In the genomic region with DNA sequence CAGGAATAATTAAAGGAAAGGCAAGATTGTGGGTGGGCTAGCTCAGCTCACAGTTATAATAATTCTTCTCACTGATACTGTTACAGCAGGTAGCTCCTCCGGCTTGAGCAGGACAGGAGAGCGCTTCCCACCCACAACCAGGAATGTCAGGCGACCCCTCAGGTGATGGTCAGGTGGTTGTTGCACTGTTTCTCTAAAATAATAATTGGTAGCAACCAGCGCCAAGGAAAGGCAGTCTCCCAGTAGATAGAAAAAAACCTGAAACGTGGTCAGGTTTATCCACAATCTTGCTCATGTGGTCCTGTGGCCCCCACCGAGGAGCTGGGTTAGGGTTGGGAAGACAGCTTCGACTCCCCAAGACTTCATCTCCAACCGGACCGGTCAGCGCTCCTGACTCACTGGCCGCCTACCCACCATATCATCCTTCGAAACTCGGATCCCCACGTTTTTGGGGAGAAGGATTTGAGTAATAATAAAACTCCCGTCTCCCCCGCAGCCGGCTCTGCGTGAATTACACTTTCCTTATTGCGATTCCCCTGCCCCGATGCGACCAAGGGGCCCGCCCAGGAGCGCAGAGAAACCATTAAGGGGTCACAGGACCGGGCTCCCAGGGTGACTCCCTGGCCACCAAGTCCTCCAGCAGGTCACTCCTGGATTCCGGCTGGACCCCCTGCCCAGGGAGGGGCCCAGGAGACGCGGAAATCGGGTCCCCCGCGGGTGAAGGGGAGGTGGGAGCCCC, we compare ENCODE assay signal across 10 cellular contexts. TPM values are rescaled to one million over a fixed set of nuclear protein-coding genes. Genes with fewer than 3 reads are reported as not detected.
DNase-seq lines count a peak whose midpoint lies in the region; ATAC-seq and TF ChIP-seq lines count a peak whose summit lies in the region.
"Not testable (repeated sequence)": the region's sequence is repeated elsewhere in the genome, so short reads cannot be mapped to it uniquely, and the experiment has no call there.
"Had no signal": no experiment of that assay in that cellular context is flagged by ENCODE, and none has a peak within 500 bp of the region (broad histone marks: within the 10 kb centered on the region; RNA-seq: fewer than 3 reads in every experiment).

No MANE protein-coding gene starts in this region.

- H3K27me3 Mint-ChIP-seq in activated T-cell treated with anti-CD3 and anti-CD28 coated beads, Interleukin-2, amount 50 U/mL, for 72 hours (ENCODE audit: low read depth) = not testable (repeated sequence)
- peaks cover 20% of the 10 kb centered on the region for H3K27me3 Mint-ChIP-seq in nephron (ENCODE audit: low read depth)

- H3K4me3 ChIP-seq in BLaER1 treated with 17β-estradiol and CSF1 and Interleukin-3, amounts not matched to agents 10 nM and 100 nM; NT2/D1 (ENCODE audit: insufficient read length, low read depth): not testable (repeated sequence)
- peak overlapping the region in 1 of 2 donors; percentile 29 for H3K4me3 ChIP-seq in duodenal mucosa (ENCODE audit: low read depth in 1 of 2, low read length in 2 of 2)
- peak overlapping the region; percentile 86 for H3K4me3 ChIP-seq in iPS-18a (ENCODE audit: low read length)
- H3K4me3 ChIP-seq in stomach smooth muscle (ENCODE audit: low read length in 2 of 2) = peak overlapping the region in 1 of 2 donors; percentile 22

- not testable (repeated sequence) for DNase-seq in NT2/D1 (ENCODE audit: low read depth, low spot score); activated T-cell treated with anti-CD3 and anti-CD28 coated beads, Interleukin-2, amount 50 U/mL, for 72 hours

- H3K4me1 Mint-ChIP-seq in activated T-cell treated with anti-CD3 and anti-CD28 coated beads, Interleukin-2, amount 50 U/mL, for 72 hours (ENCODE audit: low read depth) = peaks cover 37% of the 10 kb centered on the region
- H3K4me1 Mint-ChIP-seq in nephron = peaks cover 44% of the 10 kb centered on the region

- H3K27me3 ChIP-seq in BLaER1 treated with 17β-estradiol and CSF1 and Interleukin-3, amounts not matched to agents 10 nM and 100 nM; NT2/D1 (ENCODE audit: insufficient read depth, insufficient read length); duodenal mucosa (ENCODE audit: control insufficient read depth in 1 of 2, insufficient read depth in 2 of 2, low read length in 2 of 2): not testable (repeated sequence)
- H3K27me3 ChIP-seq in iPS-18a (ENCODE audit: control insufficient read depth, insufficient read depth, low read length) = peaks cover 29% of the 10 kb centered on the region
- peaks cover 2 to 16% of the 10 kb centered on the region in 2 donors for H3K27me3 ChIP-seq in stomach smooth muscle (ENCODE audit: control insufficient read depth in 1 of 2, insufficient read depth in 2 of 2, low read length in 2 of 2)

- H3K4me3 Mint-ChIP-seq in activated T-cell treated with anti-CD3 and anti-CD28 coated beads, Interleukin-2, amount 50 U/mL, for 72 hours = peak overlapping the region; percentile 82 to 89
- H3K4me3 Mint-ChIP-seq in nephron = peak overlapping the region; percentile 75 to 80 (median 78)

- H4K20me1 ChIP-seq in BLaER1 treated with 17β-estradiol and CSF1 and Interleukin-3, amounts not matched to agents 10 nM and 100 nM = not testable (repeated sequence)

- H3K27ac ChIP-seq in BLaER1 treated with 17β-estradiol and CSF1 and Interleukin-3, amounts not matched to agents 10 nM and 100 nM; iPS-18a (ENCODE audit: low read length): not testable (repeated sequence)
- H3K27ac ChIP-seq in duodenal mucosa (ENCODE audit: low read depth, low read length) = peak overlapping the region; percentile 50
- H3K27ac ChIP-seq in stomach smooth muscle (ENCODE audit: low read length) = peak overlapping the region; percentile 11

- not testable (repeated sequence) for H3K9me3 Mint-ChIP-seq in activated T-cell treated with anti-CD3 and anti-CD28 coated beads, Interleukin-2, amount 50 U/mL, for 72 hours; nephron

- H3K36me3 Mint-ChIP-seq in activated T-cell treated with anti-CD3 and anti-CD28 coated beads, Interleukin-2, amount 50 U/mL, for 72 hours (ENCODE audit: insufficient read depth in 2 of 2) = peaks cover 8 to 16% of the 10 kb centered on the region in 2 donors
- H3K36me3 Mint-ChIP-seq in nephron (ENCODE audit: low read depth) = not testable (repeated sequence)

- TF ChIP-seq CTCF in nephron (IDR thresholded peaks at IDR 0.05; ENCODE audit: unreplicated experiment in 3 of 3) = not testable (repeated sequence)

- peaks cover 50 to 71% (median 63%) of the 10 kb centered on the region in 10 experiments for H3K4me1 ChIP-seq in BLaER1 treated with 17β-estradiol and CSF1 and Interleukin-3, amounts not matched to agents 10 nM and 100 nM
- H3K4me1 ChIP-seq in NT2/D1 (ENCODE audit: insufficient read depth, insufficient read length) (peaks cover 26% of the 10 kb centered on the region), duodenal mucosa (ENCODE audit: control insufficient read depth in 1 of 2, insufficient read depth in 2 of 2, low read length in 2 of 2) (peaks cover 26 to 48% of the 10 kb centered on the region in 2 donors), iPS-18a (ENCODE audit: control insufficient read depth, low read depth, low read length) (peaks cover 31% of the 10 kb centered on the region), stomach smooth muscle (ENCODE audit: control insufficient read depth, insufficient read depth, low read length) (peaks cover 19% of the 10 kb centered on the region)

- not testable (repeated sequence) for H3K9me3 ChIP-seq in BLaER1 treated with 17β-estradiol and CSF1 and Interleukin-3, amounts not matched to agents 10 nM and 100 nM (replicated peaks in 1 of 11); NT2/D1 (ENCODE audit: insufficient read depth, low read length); duodenal mucosa (ENCODE audit: control insufficient read depth in 1 of 2, low read length in 2 of 2); iPS-18a (ENCODE audit: control insufficient read depth, low read depth, low read length); stomach smooth muscle (ENCODE audit: control insufficient read depth in 2 of 2, low read length in 2 of 2)

- H3K36me3 ChIP-seq in BLaER1 treated with 17β-estradiol and CSF1 and Interleukin-3, amounts not matched to agents 10 nM and 100 nM = peaks cover 0 to 14% (median 8%) of the 10 kb centered on the region in 11 experiments; a peak in 10 of 22 replicates
- not testable (repeated sequence) for H3K36me3 ChIP-seq in NT2/D1 (ENCODE audit: insufficient read depth, insufficient read length, low read length); duodenal mucosa (ENCODE audit: control insufficient read depth in 1 of 2, insufficient read depth in 2 of 2, low read length in 2 of 2); iPS-18a (ENCODE audit: control insufficient read depth, low read depth, low read length); stomach smooth muscle (ENCODE audit: control insufficient read depth in 2 of 2, insufficient read depth in 2 of 2, low read length in 2 of 2)

- peak; percentile 11 for ATAC-seq in GM21360 (IDR thresholded peaks at IDR 0.05; ENCODE audit: unreplicated experiment)
- ATAC-seq in activated T-cell treated with anti-CD3 and anti-CD28 coated beads, Interleukin-2, amount 50 U/mL, for 72 hours (replicated peaks in 1 of 2) = peak in 1 of 2 donors; percentile 2

- peak overlapping the region; percentile 99 for H3K27ac Mint-ChIP-seq in activated T-cell treated with anti-CD3 and anti-CD28 coated beads, Interleukin-2, amount 50 U/mL, for 72 hours
- peak overlapping the region; percentile 70 to 88 (median 75) for H3K27ac Mint-ChIP-seq in nephron

- H3K4me2 ChIP-seq in BLaER1 treated with 17β-estradiol and CSF1 and Interleukin-3, amounts not matched to agents 10 nM and 100 nM = peak overlapping the region in 6 of 11 experiments; percentile 5 to 88 (median 28); a peak in 6 of 22 replicates

- H3K9ac ChIP-seq in BLaER1 treated with 17β-estradiol and CSF1 and Interleukin-3, amounts not matched to agents 10 nM and 100 nM = peak overlapping the region in 1 of 11 experiments; percentile 0; a peak in 1 of 22 replicates
- peak overlapping the region; percentile 58 for H3K9ac ChIP-seq in NT2/D1 (ENCODE audit: insufficient read length, low read depth)
- H3K9ac ChIP-seq in duodenal mucosa (ENCODE audit: low read depth in 1 of 2, low read length in 2 of 2) = peak overlapping the region in 1 of 2 donors; percentile 9
- peak overlapping the region; percentile 32 for H3K9ac ChIP-seq in iPS-18a (ENCODE audit: low read length)
- H3K9ac ChIP-seq in stomach smooth muscle (ENCODE audit: low read length in 2 of 2) = not testable (repeated sequence)

RNA-seq across cellular contexts. Expression of gene IFITM3, which starts 2.8 kb away (rescaled TPM):
- total RNA-seq in activated T-cell treated with anti-CD3 and anti-CD28 coated beads, Interleukin-2, amount 50 U/mL, for 72 hours = 10 to 100 TPM; 24.4 to 75.8 TPM

RNA-seq across cellular contexts. Expression of gene IFITM1, which starts 4.0 kb away (rescaled TPM):
- total RNA-seq in activated T-cell treated with anti-CD3 and anti-CD28 coated beads, Interleukin-2, amount 50 U/mL, for 72 hours = 100 to 1,000 TPM; 306 to 384 TPM

RNA-seq across cellular contexts. Expression of gene IFITM2, which starts 10.2 kb away (rescaled TPM):
- 100 to 1,000 TPM; 542 to 639 TPM for total RNA-seq in activated T-cell treated with anti-CD3 and anti-CD28 coated beads, Interleukin-2, amount 50 U/mL, for 72 hours

RNA-seq across cellular contexts. Expression of gene IFITM5, which starts 18.5 kb away (rescaled TPM):
- not detected for total RNA-seq in activated T-cell treated with anti-CD3 and anti-CD28 coated beads, Interleukin-2, amount 50 U/mL, for 72 hours
- total RNA-seq: LHCN-M2, Right ventricle myocardium inferior had no signal

RNA-seq across cellular contexts. Expression of gene PGGHG, which starts 28.9 kb away (rescaled TPM):
- 100 to 1,000 TPM; 161 to 273 TPM for total RNA-seq in activated T-cell treated with anti-CD3 and anti-CD28 coated beads, Interleukin-2, amount 50 U/mL, for 72 hours
